23 cellular contexts compared by ENCODE assay signal in the genomic region with DNA sequence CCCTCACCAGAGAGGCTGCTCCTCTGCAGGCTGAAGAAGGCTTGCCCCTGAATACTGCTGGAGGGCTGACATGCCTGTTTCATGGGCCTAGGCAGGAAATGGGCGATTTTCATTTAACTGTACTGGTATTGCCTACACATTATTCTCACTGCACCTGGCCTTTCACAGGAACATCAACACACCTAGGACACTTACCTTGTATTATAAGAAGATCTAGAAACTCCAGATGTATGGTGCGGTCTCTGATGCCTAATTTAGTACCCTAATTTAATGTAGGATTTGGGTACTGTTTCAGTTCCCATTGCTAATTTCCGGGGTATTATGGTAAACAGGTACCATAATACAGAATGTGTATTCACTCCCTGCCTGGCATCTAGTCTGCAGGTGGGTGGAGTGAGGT.
A peak's percentile ranks its signal among the peaks of the same experiment; 100 is the strongest.
DNase-seq lines count a peak whose midpoint lies in the region; TF ChIP-seq lines count a peak whose summit lies in the region.
"Had no signal": no experiment of that assay in that cellular context is flagged by ENCODE, and none has a peak within 500 bp of the region (broad histone marks: within the 10 kb centered on the region; RNA-seq: fewer than 3 reads in every experiment).

No MANE protein-coding gene starts in this region.

- no peak overlapping the region for H3K9ac ChIP-seq in MM.1S (ENCODE audit: low read length)
- H3K9ac ChIP-seq: BLaER1 had no signal

- H3K9me3 ChIP-seq in MM.1S (replicated peaks; ENCODE audit: insufficient read depth, low read length) (no peaks in the 10 kb centered on the region), OCI-LY7 (ENCODE audit: low read length) (no peaks in the 10 kb centered on the region)
- H3K9me3 ChIP-seq: BE2C, BLaER1 had no signal

- no peaks in the 10 kb centered on the region for H3K9me2 ChIP-seq in MM.1S (replicated peaks; ENCODE audit: insufficient read depth, low read length)
- no peaks in the 10 kb centered on the region for H3K9me2 ChIP-seq in OCI-LY7 (ENCODE audit: insufficient read depth, low read length)

- H3K4me3 ChIP-seq in MM.1S (ENCODE audit: low read length) (no peak overlapping the region), OCI-LY7 (ENCODE audit: low read depth, low read length, poor library complexity, severe bottlenecking) (no peak overlapping the region)
- H3K4me3 ChIP-seq: BLaER1, GM12878 had no signal

- H3K79me2 ChIP-seq in MM.1S (ENCODE audit: low read length) (no peaks in the 10 kb centered on the region), OCI-LY7 (ENCODE audit: insufficient read depth, low read depth, low read length) (no peaks in the 10 kb centered on the region)

- H2AFZ ChIP-seq in MM.1S (ENCODE audit: low read length) (no peak overlapping the region), OCI-LY7 (ENCODE audit: low read length) (0 out of 2 replicates have a peak overlapping the region, but pooled peaks have one; percentile 7)

- TF ChIP-seq CTCF in MM.1S (IDR thresholded peaks at IDR 0.05; ENCODE audit: low read length): no peak
- no peak for TF ChIP-seq CTCF in OCI-LY7 (conservative IDR thresholded peaks at IDR 0.05; ENCODE audit: low read length)

- CTCF ChIA-PET in OCI-LY7 (lab: Charles Lee; ENCODE audit: unreplicated experiment): no interaction called here

- POLR2A ChIA-PET in OCI-LY7 (lab: Charles Lee): interaction anchor here (0.9 kb wide), 1 partner anchor 28 kb away, joined by 3 read pairs; no protein-coding TSS in a partner anchor

- H3K4me2 ChIP-seq in MM.1S (ENCODE audit: low read depth, low read length): no peak overlapping the region
- peak overlapping the region; percentile 44 for H3K4me2 ChIP-seq in OCI-LY7 (ENCODE audit: low read length)
- H3K4me2 ChIP-seq: BLaER1 had no signal

- DNase-seq in MM.1S (peak; percentile 20), OCI-LY7 (ENCODE audit: low spot score) (peak; percentile 60), RPMI8226 (peak; percentile 64), 8988T (no peak), dermis blood vessel endothelial cell (no peak)
- DNase-seq in activated CD4-positive, alpha-beta T cell treated with anti-CD3 and anti-CD28 coated beads for 1 hour: no peak
- DNase-seq: ACHN; BE2C; C1 segment of cervical spinal cord; CD4-positive, alpha-beta memory T cell; CD4-positive, CD25-positive, alpha-beta regulatory T cell; CD8-positive, alpha-beta memory T cell; COR-L47; DMS 273 treated with DMSO at 0.1 percent for 48 hours; DMS153; DMS53; DMS79; DND-41; EL; GDM1 had no signal

- intact Hi-C loops in OCI-LY7 (cut with micrococcal nuclease; ENCODE audit: unreplicated experiment): no loop called here

- H3K27ac ChIP-seq in MM.1S (ENCODE audit: low read length) (no peak overlapping the region; the same call in 1 of the 2 replicates), OCI-LY7 (ENCODE audit: low read depth, low read length, poor library complexity, severe bottlenecking) (peak overlapping the region; percentile 42)
- H3K27ac ChIP-seq: 22Rv1, BLaER1 had no signal

- no peaks in the 10 kb centered on the region for H3F3A ChIP-seq in MM.1S (ENCODE audit: insufficient read depth, low read length)

- H4K20me1 ChIP-seq in MM.1S (ENCODE audit: insufficient read depth, low read length) (no peaks in the 10 kb centered on the region), OCI-LY7 (ENCODE audit: insufficient read depth, low read length) (no peaks in the 10 kb centered on the region)
- H4K20me1 ChIP-seq: BLaER1 had no signal

- no peaks in the 10 kb centered on the region for H3K27me3 ChIP-seq in MM.1S (replicated peaks; ENCODE audit: insufficient read depth, low read length)
- H3K27me3 ChIP-seq: BE2C, BLaER1 had no signal

- H3K4me1 ChIP-seq in MM.1S (ENCODE audit: low read length) (0 out of 2 replicates have a peak, but pooled peaks cover 13% of the 10 kb centered on the region), OCI-LY7 (ENCODE audit: insufficient read depth, low read length, poor library complexity, severe bottlenecking) (peaks cover 28% of the 10 kb centered on the region)
- H3K4me1 ChIP-seq: BE2C, BLaER1 had no signal

- no TSS peak for BruUV-seq in OCI-LY7 (replicated peaks; lab: Mats Ljungman, UMichigan)

- H3K36me3 ChIP-seq in MM.1S (replicated peaks; ENCODE audit: insufficient read depth, low read length) (no peaks in the 10 kb centered on the region), OCI-LY7 (ENCODE audit: insufficient read depth, low read length) (no peaks in the 10 kb centered on the region)

Comparison
In these comparisons a context has a peak if more than half of its experiments do, and no peak if none do; other contexts are left out.
1. DNase-seq: peak in MM.1S (single experiment), OCI-LY7 (single experiment) and RPMI8226 (single experiment); none in activated CD4-positive, alpha-beta T cell treated with anti-CD3 and anti-CD28 coated beads for 1 hour (single experiment), 8988T (single experiment) and dermis blood vessel endothelial cell (single experiment).